Comparison of ENCODE assay signal across 20 cellular contexts in genomic region chr3:20326537-20326936, GRCh38.
DNase-seq lines count a peak whose midpoint lies in the region; ATAC-seq, FAIRE-seq and TF ChIP-seq lines count a peak whose summit lies in the region.
"Had no signal": no experiment of that assay in that cellular context is flagged by ENCODE, and none has a peak within 500 bp of the region (broad histone marks: within the 10 kb centered on the region; RNA-seq: fewer than 3 reads in every experiment).

No MANE protein-coding gene starts in this region.

- H3K79me1 ChIP-seq in trophoblast cell (ENCODE audit: low read length) = peaks cover 10% of the 10 kb centered on the region

- H3K4me3 ChIP-seq in PC-9 = no peak overlapping the region
- H3K4me3 ChIP-seq in bronchial epithelial cell (ENCODE audit: low read depth, low read length) = no peak overlapping the region
- H3K4me3 ChIP-seq in trophoblast cell (ENCODE audit: low read depth, low read length) = no peak overlapping the region
- H3K4me3 ChIP-seq: Peyer's patch had no signal

- intact Hi-C loops in PC-9 (cut with micrococcal nuclease; ENCODE audit: unreplicated experiment) = no loop called here

- H3K27me3 Mint-ChIP-seq in stimulated activated memory B cell treated with anti-CD40 and anti-IgM and Interleukin-4, amounts not matched to agents 10 μg/mL and 1 μg/mL and 100 μg/mL, for 72 hours = no peaks in the 10 kb centered on the region

- DNase-seq in GM04503 (ENCODE audit: low read depth) = peak; percentile 5
- peak in 1 of 2 experiments; percentile 46 for DNase-seq in PC-9
- peak; percentile 39 for DNase-seq in bronchial epithelial cell (ENCODE audit: low read depth)
- DNase-seq in trophoblast cell = peak; percentile 31 to 66
- DNase-seq in cerebellum (ENCODE audit: low spot score) = no peak
- no peak for DNase-seq in NCI-H526 (lab: John Stamatoyannopoulos, UW)
- DNase-seq: Calu3, DMS79 treated with DMSO at 0.1 percent for 48 hours, GF-D8, H7, NCI-H1105 treated with DMSO at 0.1 percent for 48 hours, NCI-H187, NCI-H446, NCI-H748 treated with DMSO at 0.1 percent for 48 hours, Peyer's patch, SHP77 had no signal

- POLR2A ChIA-PET in PC-9 (lab: Charles Lee; ENCODE audit: unreplicated experiment) = interaction anchor here (0.6 kb wide), 2 partner anchors 86 to 193 kb away, joined by 3 to 4 read pairs; no protein-coding TSS in a partner anchor

- no peak overlapping the region for H3K18ac ChIP-seq in trophoblast cell (ENCODE audit: low read length)

- H3K4me1 Mint-ChIP-seq in stimulated activated memory B cell treated with anti-CD40 and anti-IgM and Interleukin-4, amounts not matched to agents 10 μg/mL and 1 μg/mL and 100 μg/mL, for 72 hours = peaks cover 11% of the 10 kb centered on the region

- H3K27ac ChIP-seq in PC-9 (peak overlapping the region; percentile 78), trophoblast cell (ENCODE audit: low read depth, low read length) (no peak overlapping the region)
- H3K27ac ChIP-seq: KMS-11, Peyer's patch had no signal

- no peaks in the 10 kb centered on the region for H3F3A ChIP-seq in PC-9 (ENCODE audit: insufficient read depth, low read depth)

- CTCF ChIA-PET in PC-9 (lab: Charles Lee) = no interaction called here

- H3K36me3 ChIP-seq in PC-9 (ENCODE audit: low read depth) (no peaks in the 10 kb centered on the region), bronchial epithelial cell (ENCODE audit: control insufficient read depth, insufficient read depth, low read length) (no peaks in the 10 kb centered on the region), trophoblast cell (ENCODE audit: control insufficient read depth in 1 of 2, insufficient read depth in 2 of 2, low read length in 2 of 2) (no peaks in the 10 kb centered on the region)
- H3K36me3 ChIP-seq: Peyer's patch had no signal

- no peak overlapping the region for H3K4me2 ChIP-seq in PC-9
- H3K4me2 ChIP-seq in trophoblast cell (ENCODE audit: low read length) = no peak overlapping the region
- H3K4me2 ChIP-seq: KMS-11 had no signal

- no peaks in the 10 kb centered on the region for H3K27me3 ChIP-seq in PC-9 (ENCODE audit: insufficient read depth, low read depth)
- no peaks in the 10 kb centered on the region for H3K27me3 ChIP-seq in bronchial epithelial cell (ENCODE audit: control insufficient read depth, insufficient read depth, low read length)
- H3K27me3 ChIP-seq in trophoblast cell (ENCODE audit: insufficient read depth, low read length) = no peaks in the 10 kb centered on the region
- H3K27me3 ChIP-seq: Peyer's patch had no signal

- H4K8ac ChIP-seq in trophoblast cell (ENCODE audit: low read depth, low read length) = no peak overlapping the region

- H2BK120ac ChIP-seq in trophoblast cell (ENCODE audit: insufficient read depth, low read length, poor library complexity) = no peak overlapping the region

- no peak overlapping the region for H3K9ac ChIP-seq in trophoblast cell (ENCODE audit: low read length)
- H3K9ac ChIP-seq: KMS-11 had no signal

- no peak overlapping the region for H3K14ac ChIP-seq in trophoblast cell (ENCODE audit: low read length)

- FAIRE-seq in bronchial epithelial cell (lab: Jason Lieb, UNC) = no peak

- H3K79me2 ChIP-seq in PC-9 (ENCODE audit: low read depth) (no peaks in the 10 kb centered on the region), trophoblast cell (ENCODE audit: control insufficient read depth, insufficient read depth, low read length, poor library complexity) (no peaks in the 10 kb centered on the region)

- no peak overlapping the region for H3K4ac ChIP-seq in trophoblast cell (ENCODE audit: low read depth, low read length)

- no peak overlapping the region for H4K91ac ChIP-seq in trophoblast cell (ENCODE audit: low read depth, low read length)

- H4K20me1 ChIP-seq in PC-9 (ENCODE audit: insufficient read depth) = no peaks in the 10 kb centered on the region

- no peak overlapping the region for H2BK12ac ChIP-seq in trophoblast cell (ENCODE audit: low read length)

- no peaks in the 10 kb centered on the region; the same call in 1 of the 2 replicates for H3K4me1 ChIP-seq in PC-9 (replicated peaks; ENCODE audit: insufficient read depth)
- H3K4me1 ChIP-seq in trophoblast cell (ENCODE audit: control insufficient read depth in 1 of 2, insufficient read depth in 2 of 2, low read length in 2 of 2) = peaks cover 3 to 11% of the 10 kb centered on the region in 2 experiments
- H3K4me1 ChIP-seq: Peyer's patch had no signal

- no CpG with 5 or more reads among the region's 1 CpG for WGBS in trophoblast cell (ENCODE audit: extremely low coverage, insufficient coverage, insufficient read length)

- no peaks in the 10 kb centered on the region for H3K9me3 Mint-ChIP-seq in stimulated activated memory B cell treated with anti-CD40 and anti-IgM and Interleukin-4, amounts not matched to agents 10 μg/mL and 1 μg/mL and 100 μg/mL, for 72 hours

- H2AFZ ChIP-seq in PC-9 (no peak overlapping the region), trophoblast cell (ENCODE audit: insufficient read depth, low read length, poor library complexity) (no peak overlapping the region)

- no peak overlapping the region for H3K4me3 Mint-ChIP-seq in stimulated activated memory B cell treated with anti-CD40 and anti-IgM and Interleukin-4, amounts not matched to agents 10 μg/mL and 1 μg/mL and 100 μg/mL, for 72 hours

- no peaks in the 10 kb centered on the region for H3K36me3 Mint-ChIP-seq in stimulated activated memory B cell treated with anti-CD40 and anti-IgM and Interleukin-4, amounts not matched to agents 10 μg/mL and 1 μg/mL and 100 μg/mL, for 72 hours

- H3K27ac Mint-ChIP-seq in stimulated activated memory B cell treated with anti-CD40 and anti-IgM and Interleukin-4, amounts not matched to agents 10 μg/mL and 1 μg/mL and 100 μg/mL, for 72 hours = no peak overlapping the region

- H3K9me3 ChIP-seq in PC-9 (ENCODE audit: insufficient read depth, low read depth) (no peaks in the 10 kb centered on the region), trophoblast cell (ENCODE audit: insufficient read depth, low read depth, low read length) (no peaks in the 10 kb centered on the region)
- H3K9me3 ChIP-seq: Peyer's patch had no signal

- H2AK5ac ChIP-seq in trophoblast cell (ENCODE audit: low read length) = no peak overlapping the region

- H4K12ac ChIP-seq in trophoblast cell (ENCODE audit: low read depth, low read length) = no peak overlapping the region

- no peak overlapping the region for H3K23ac ChIP-seq in trophoblast cell (ENCODE audit: low read length)

- no peak for ATAC-seq in HG02884 (IDR thresholded peaks at IDR 0.05; ENCODE audit: unreplicated experiment)
- ATAC-seq in stimulated activated memory B cell treated with anti-CD40 and anti-IgM and Interleukin-4, amounts not matched to agents 10 μg/mL and 1 μg/mL and 100 μg/mL, for 72 hours = no peak
- ATAC-seq: SK-N-SH treated with all-trans-retinoic acid at 6 μM for 48 hours had no signal

- TF ChIP-seq CTCF in PC-9 (conservative IDR thresholded peaks at IDR 0.05) = no peak
- no peak for TF ChIP-seq CTCF in bronchial epithelial cell (IDR thresholded peaks at IDR 0.05; ENCODE audit: insufficient read depth, low read length, severe bottlenecking)

- H2BK5ac ChIP-seq in trophoblast cell (ENCODE audit: low read depth, low read length, poor library complexity) = no peak overlapping the region

- BruUV-seq in PC-9 (replicated peaks; lab: Mats Ljungman, UMichigan) = no TSS peak

- no peaks in the 10 kb centered on the region for H3K9me2 ChIP-seq in PC-9 (ENCODE audit: insufficient read depth)

Comparison
In these comparisons a context has a peak if more than half of its experiments do, and no peak if none do; other contexts are left out.
1. DNase-seq: peak in GM04503 (single experiment), bronchial epithelial cell (single experiment) and trophoblast cell (2 of 2); none in cerebellum (single experiment) and NCI-H526 (0 of 2).